In the genomic region with DNA sequence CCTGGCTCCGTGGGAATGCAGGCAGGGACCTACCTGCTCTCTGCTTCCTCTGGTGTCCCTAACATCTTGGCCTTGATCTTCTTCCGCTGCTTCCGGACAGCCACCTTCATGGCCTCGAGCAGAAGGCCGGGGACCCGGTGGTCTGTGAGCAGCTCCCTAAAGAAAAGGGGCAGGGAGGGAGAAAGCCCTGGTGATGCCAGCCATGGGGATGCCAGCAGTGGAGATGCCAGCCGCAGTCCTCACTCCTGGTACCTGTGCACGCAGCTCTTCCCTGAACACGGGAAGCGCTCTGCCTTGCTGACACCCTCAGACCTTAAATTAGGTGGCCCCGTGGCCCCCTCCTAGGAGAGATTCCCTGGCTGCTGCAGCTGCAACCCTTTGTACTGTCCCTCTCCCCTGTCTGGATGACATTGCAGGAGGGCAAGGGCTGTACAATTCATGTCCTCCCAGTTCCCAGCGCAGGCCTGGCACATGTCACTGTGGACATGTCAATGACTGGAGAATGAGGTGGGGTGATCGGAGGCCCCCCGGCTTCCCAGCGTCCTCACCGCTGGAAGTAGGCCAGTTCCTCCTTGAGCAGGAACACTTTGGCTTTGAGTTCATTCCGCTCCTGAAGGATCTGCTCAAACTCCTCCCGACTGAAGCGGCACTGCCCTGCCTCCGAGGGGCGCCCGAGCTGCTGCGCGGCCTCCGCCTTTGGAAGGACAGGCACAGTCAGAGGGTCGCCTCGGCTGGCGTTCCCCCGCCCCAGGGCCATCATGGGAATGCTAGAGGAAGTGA, we compare ENCODE assay signal across 8 cellular contexts. TPM values are rescaled to one million over a fixed set of nuclear protein-coding genes. Genes with fewer than 3 reads are reported as not detected.
DNase-seq lines count a peak whose midpoint lies in the region; ATAC-seq, FAIRE-seq and TF ChIP-seq lines count a peak whose summit lies in the region.

No MANE protein-coding gene starts in this region.

- no peak for ATAC-seq in GM21447 (IDR thresholded peaks at IDR 0.05; ENCODE audit: unreplicated experiment)

- no peaks in the 10 kb centered on the region for H3K9me3 Mint-ChIP-seq in mesothelial cell of epicardium

- peaks cover 25% of the 10 kb centered on the region for H3K4me1 Mint-ChIP-seq in mesothelial cell of epicardium

- FAIRE-seq in GM19239 (lab: Jason Lieb, UNC) = no peak

- peaks cover 8% of the 10 kb centered on the region for H3K36me3 Mint-ChIP-seq in mesothelial cell of epicardium

- DNase-seq in GM12865 (ENCODE audit: low read depth) = no peak
- peak; percentile 39 for DNase-seq in NCI-H1694 (lab: John Stamatoyannopoulos, UW)
- no peak for DNase-seq in coronary artery (ENCODE audit: low spot score)
- DNase-seq in mesothelial cell of epicardium (ENCODE audit: low spot score in 2 of 2, unreplicated experiment in 2 of 2) = no peak
- no peak for DNase-seq in mesenteric fat pad (ENCODE audit: low spot score)
- DNase-seq in HT-29 (ENCODE audit: low spot score) = no peak
- no peak for DNase-seq in GM19239 (ENCODE audit: insufficient read length, low spot score)

- H3K27ac Mint-ChIP-seq in mesothelial cell of epicardium = peak overlapping the region; percentile 7

- H3K27ac ChIP-seq in coronary artery = peak overlapping the region; percentile 84 to 100

- peak overlapping the region; percentile 56 for H3K4me3 ChIP-seq in GM12865 (ENCODE audit: low read depth, low read length)
- peak overlapping the region; percentile 95 for H3K4me3 ChIP-seq in coronary artery

- peaks cover 5% of the 10 kb centered on the region for H3K27me3 Mint-ChIP-seq in mesothelial cell of epicardium (ENCODE audit: low read depth)

- peak overlapping the region; percentile 65 for H3K4me3 Mint-ChIP-seq in mesothelial cell of epicardium

- no peak for TF ChIP-seq CTCF in GM12865 (IDR thresholded peaks at IDR 0.05; ENCODE audit: insufficient read depth, low read depth, low read length, missing control alignments)
- TF ChIP-seq CTCF in coronary artery (IDR thresholded peaks at IDR 0.05) = no peak
- no peak for TF ChIP-seq CTCF in mesothelial cell of epicardium (IDR thresholded peaks at IDR 0.05; ENCODE audit: unreplicated experiment)

RNA-seq across cellular contexts. Expression of a gene that starts 1.7 kb away (rescaled TPM):
- total RNA-seq in mesothelial cell of epicardium (3.4 to 3.8 TPM (median 3.5 TPM) in 3 replicates), mesenteric fat pad (31.4 TPM)
- total RNA-seq in HT-29 (2014; rRNA removed; shearing (Covaris generic)) = 13.1 and 13.3 TPM in 2 replicates

RNA-seq across cellular contexts. Expression of a gene that starts 2.5 kb away (rescaled TPM):
- 1.5 to 2.1 TPM (median 1.8 TPM) in 3 replicates for total RNA-seq in mesothelial cell of epicardium
- total RNA-seq in mesenteric fat pad = 25.7 TPM
- 0.89 and 1.3 TPM in 2 replicates for total RNA-seq in HT-29 (2014; rRNA removed; shearing (Covaris generic))

RNA-seq across cellular contexts. Expression of a gene that starts 19.4 kb away (rescaled TPM):
- total RNA-seq in mesothelial cell of epicardium = 12.4 to 13.3 TPM (median 12.4 TPM) in 3 replicates
- 31.4 TPM for total RNA-seq in mesenteric fat pad
- 22.4 and 34.0 TPM in 2 replicates for total RNA-seq in HT-29 (2014; rRNA removed; shearing (Covaris generic))

RNA-seq across cellular contexts. Expression of a gene that starts 36.7 kb away (rescaled TPM):
- total RNA-seq in mesothelial cell of epicardium = 331 to 354 TPM (median 334 TPM) in 3 replicates
- total RNA-seq in mesenteric fat pad = 225 TPM
- total RNA-seq in HT-29 (2014; rRNA removed; shearing (Covaris generic)) = 92.7 and 92.8 TPM in 2 replicates
